ENCODE assay signal across 19 cellular contexts in genomic region chr3:53994986-53995385, GRCh38.
DNase-seq lines count a peak whose midpoint lies in the region; ATAC-seq and TF ChIP-seq lines count a peak whose summit lies in the region.
"Had no signal": no experiment of that assay in that cellular context is flagged by ENCODE, and none has a peak within 500 bp of the region (broad histone marks: within the 10 kb centered on the region; RNA-seq: fewer than 3 reads in every experiment).

No MANE protein-coding gene starts in this region.

- no peaks in the 10 kb centered on the region for H3K27me3 ChIP-seq in MG63
- peaks cover 0 to 4% (median 0%) of the 10 kb centered on the region in 45 donors for H3K27me3 ChIP-seq in dorsolateral prefrontal cortex
- H3K27me3 ChIP-seq in thoracic aorta (replicated peaks; ENCODE audit: insufficient read depth), result no peaks in the 10 kb centered on the region
- no peaks in the 10 kb centered on the region for H3K27me3 ChIP-seq in transverse colon
- H3K27me3 ChIP-seq: SJCRH30 had no signal

- in situ Hi-C loops in transverse colon (cut with MboI; ENCODE audit: low pct_ligation_motif_present in 1 of 4, low pct_unique_long_range_greater_than_20kb in 1 of 4, low sequenced_read_pairs in 3 of 4), result no loop called here

- DNase-seq in MG63 (peak; percentile 47), dorsolateral prefrontal cortex (peak in 6 of 10 donors; percentile 31 to 55 (median 48)), midbrain (lab: John Stamatoyannopoulos, UW) (peak; percentile 19), thoracic aorta (ENCODE audit: low spot score) (no peak), transverse colon (no peak), medulla oblongata (ENCODE audit: extremely low spot score) (no peak)
- DNase-seq: ACHN, DMS79, KG1, NCI-H1417, NCI-H187 treated with DMSO at 0.1 percent for 48 hours, NCI-H2227 treated with DMSO at 0.1 percent for 48 hours, NCI-H524, NCI-H82, PC-9, SJCRH30 had no signal

- no peak for TF ChIP-seq CTCF in dorsolateral prefrontal cortex (IDR thresholded peaks at IDR 0.05 in 54 of 56, conservative IDR thresholded peaks at IDR 0.05 in 2 of 56; ENCODE audit: low read depth in 1 of 56, partially characterized antibody in 56 of 56)
- TF ChIP-seq CTCF in thoracic aorta (IDR thresholded peaks at IDR 0.05), result no peak
- no peak for TF ChIP-seq CTCF in transverse colon (IDR thresholded peaks at IDR 0.05)

- H3K27ac ChIP-seq in dorsolateral prefrontal cortex (peak overlapping the region in 54 of 59 donors; percentile 13 to 89 (median 69)), thoracic aorta (peak overlapping the region; percentile 32 to 41), transverse colon (no peak overlapping the region)
- H3K27ac ChIP-seq: C4-2B, PC-9, RWPE1, SJCRH30 had no signal

- 0 out of 2 replicates have a peak, but pooled peaks cover 2% of the 10 kb centered on the region for H3K9me3 ChIP-seq in MG63
- no peaks in the 10 kb centered on the region for H3K9me3 ChIP-seq in thoracic aorta
- no peaks in the 10 kb centered on the region for H3K9me3 ChIP-seq in transverse colon
- H3K9me3 ChIP-seq: SJCRH30 had no signal

- TF ChIP-seq EP300 in transverse colon (IDR thresholded peaks at IDR 0.05; ENCODE audit: low read depth), result no peak

- WGBS in transverse colon (ENCODE audit: low coverage in 1 of 2), 2 donors, result 66% methylated on average over 7 of the region's 7 CpGs; no CpG with 5 or more reads in 1 of the 2 donors

- no peaks in the 10 kb centered on the region for H3K36me3 ChIP-seq in MG63
- no peaks in the 10 kb centered on the region for H3K36me3 ChIP-seq in thoracic aorta
- no peaks in the 10 kb centered on the region for H3K36me3 ChIP-seq in transverse colon
- H3K36me3 ChIP-seq: SJCRH30 had no signal

- intact Hi-C loops in dorsolateral prefrontal cortex (cut with DNase I), result no loop called here
- intact Hi-C loops in transverse colon (cut with DNase I; ENCODE audit: low total_unique reads), result no loop called here

- no peak for TF ChIP-seq POLR2A in transverse colon (IDR thresholded peaks at IDR 0.05)

- H3K4me3 ChIP-seq in MG63 (no peak overlapping the region), dorsolateral prefrontal cortex (no peak overlapping the region), thoracic aorta (no peak overlapping the region), transverse colon (no peak overlapping the region)
- H3K4me3 ChIP-seq: PC-9, SJCRH30 had no signal

- ATAC-seq in thoracic aorta (ENCODE audit: insufficient number of reproducible peaks, low FRiP score, low read depth) (peak; percentile 27), HG02840 (IDR thresholded peaks at IDR 0.05; ENCODE audit: low FRiP score, unreplicated experiment) (no peak)

- peaks cover 0 to 70% of the 10 kb centered on the region in 2 donors for H3K4me1 ChIP-seq in thoracic aorta (ENCODE audit: control insufficient read depth in 1 of 2, low read depth in 2 of 2)
- no peaks in the 10 kb centered on the region for H3K4me1 ChIP-seq in transverse colon
- H3K4me1 ChIP-seq: SJCRH30 had no signal

Comparison
In these comparisons a context has a peak if more than half of its experiments do, and no peak if none do; other contexts are left out.
1. DNase-seq: peak in MG63 (single experiment), dorsolateral prefrontal cortex (6 of 10) and midbrain (single experiment); none in thoracic aorta (single experiment), transverse colon (single experiment) and medulla oblongata (single experiment).
2. H3K27ac ChIP-seq: peak in dorsolateral prefrontal cortex (54 of 59) and thoracic aorta (2 of 2); none in transverse colon (0 of 4).